Comparison of ENCODE assay signal across 17 cellular contexts in genomic region chr3:112637700-112638099, GRCh38. TPM values are rescaled to one million over a fixed set of nuclear protein-coding genes. Genes with fewer than 3 reads are reported as not detected.
DNase-seq lines count a peak whose midpoint lies in the region; ATAC-seq and TF ChIP-seq lines count a peak whose summit lies in the region.
"Had no signal": no experiment of that assay in that cellular context is flagged by ENCODE, and none has a peak within 500 bp of the region (broad histone marks: within the 10 kb centered on the region; RNA-seq: fewer than 3 reads in every experiment).

No MANE protein-coding gene starts in this region.

- peak overlapping the region; percentile 88 for H3K27ac Mint-ChIP-seq in HFFc6
- H3K27ac Mint-ChIP-seq: activated T-cell treated with anti-CD3 and anti-CD28 coated beads, Interleukin-2, amount 50 U/mL, for 72 hours had no signal

- H3K27me3 Mint-ChIP-seq in HFFc6 (ENCODE audit: insufficient read depth), result no peaks in the 10 kb centered on the region; the same call in 1 of the 2 replicates

- H3K9me3 Mint-ChIP-seq in HFFc6, result peaks cover 3% of the 10 kb centered on the region; the same call in 1 of the 2 replicates
- H3K9me3 Mint-ChIP-seq: activated T-cell treated with anti-CD3 and anti-CD28 coated beads, Interleukin-2, amount 50 U/mL, for 72 hours; CD14-positive monocyte had no signal

- intact Hi-C loops in colonic mucosa (cut with DNase I), result no loop called here

- H3K27me3 ChIP-seq in colonic mucosa, result no peaks in the 10 kb centered on the region
- no peaks in the 10 kb centered on the region for H3K27me3 ChIP-seq in muscle layer of duodenum (ENCODE audit: low read depth, low read length)
- no peaks in the 10 kb centered on the region for H3K27me3 ChIP-seq in subcutaneous abdominal adipose tissue (ENCODE audit: control insufficient read depth in 5 of 5, insufficient read depth in 4 of 5, low read length in 5 of 5)

- CTCF ChIA-PET in RWPE1 (lab: Yijun Ruan, JAX), result interaction anchor here (0.5 to 1.3 kb wide), 2 partner anchors 174 to 177 kb away, joined by 3 to 5 read pairs; no protein-coding TSS in a partner anchor

- H3K27ac ChIP-seq in colonic mucosa (peak overlapping the region; percentile 55), muscle layer of duodenum (ENCODE audit: low read length) (peak overlapping the region; percentile 89), subcutaneous abdominal adipose tissue (ENCODE audit: low read depth, low read length) (peak overlapping the region; percentile 97), RWPE1 (no peak overlapping the region)

- H3K4me3 Mint-ChIP-seq in HFFc6, result no peak overlapping the region
- H3K4me3 Mint-ChIP-seq: activated T-cell treated with anti-CD3 and anti-CD28 coated beads, Interleukin-2, amount 50 U/mL, for 72 hours; CD14-positive monocyte had no signal

- no peaks in the 10 kb centered on the region; the same call in 1 of the 2 replicates for H3K4me1 Mint-ChIP-seq in HFFc6 (ENCODE audit: low read depth)

- no peak for TF ChIP-seq CTCF in HFFc6 (IDR thresholded peaks at IDR 0.05)
- TF ChIP-seq CTCF in colonic mucosa (IDR thresholded peaks at IDR 0.05), result no peak
- no peak for TF ChIP-seq CTCF in RWPE1 (conservative IDR thresholded peaks at IDR 0.05; ENCODE audit: low read depth)

- peaks cover 23% of the 10 kb centered on the region; the same call in 1 of the 2 replicates for H3K36me3 Mint-ChIP-seq in HFFc6 (ENCODE audit: low read depth)
- H3K36me3 Mint-ChIP-seq: CD14-positive monocyte had no signal

- POLR2A ChIA-PET in RWPE1 (lab: Yijun Ruan, JAX; ENCODE audit: low non-redundant PET), result no interaction called here

- no peak for ATAC-seq in GM19328 (IDR thresholded peaks at IDR 0.05; ENCODE audit: unreplicated experiment)
- ATAC-seq: activated T-cell treated with anti-CD3 and anti-CD28 coated beads, Interleukin-2, amount 50 U/mL, for 72 hours; GM12878; Panc1 had no signal

- H3K9ac ChIP-seq in colonic mucosa (ENCODE audit: low read depth in 2 of 2, low read length in 2 of 2) (no peak overlapping the region), subcutaneous abdominal adipose tissue (ENCODE audit: low read length in 5 of 5) (peak overlapping the region; percentile 63 to 86 (median 78))

- H3K36me3 ChIP-seq in colonic mucosa (no peaks in the 10 kb centered on the region), muscle layer of duodenum (ENCODE audit: control insufficient read depth in 1 of 2, insufficient read depth in 2 of 2, low read length in 2 of 2) (peaks cover 0 to 7% of the 10 kb centered on the region in 2 donors), subcutaneous abdominal adipose tissue (ENCODE audit: control insufficient read depth in 5 of 5, insufficient read depth in 5 of 5, low read length in 5 of 5) (peaks cover 0 to 3% (median 0%) of the 10 kb centered on the region in 5 donors)

- H3K9me3 ChIP-seq in colonic mucosa, result no peaks in the 10 kb centered on the region
- H3K9me3 ChIP-seq in muscle layer of duodenum (ENCODE audit: control insufficient read depth in 1 of 2, low read length in 2 of 2), result no peaks in the 10 kb centered on the region
- H3K9me3 ChIP-seq in subcutaneous abdominal adipose tissue (ENCODE audit: control insufficient read depth in 5 of 5, low read length in 5 of 5), result no peaks in the 10 kb centered on the region

- H3K4me3 ChIP-seq in colonic mucosa (no peak overlapping the region), muscle layer of duodenum (ENCODE audit: low read depth in 1 of 2, low read length in 2 of 2) (peak overlapping the region; percentile 64 to 67), subcutaneous abdominal adipose tissue (ENCODE audit: low read depth in 1 of 5, low read length in 5 of 5) (peak overlapping the region; percentile 68 to 92 (median 82))
- H3K4me3 ChIP-seq: GM12878 had no signal

- H3K4me1 ChIP-seq in colonic mucosa (peaks cover under 1% of the 10 kb centered on the region), muscle layer of duodenum (ENCODE audit: control insufficient read depth in 1 of 2, insufficient read depth in 2 of 2, low read length in 2 of 2) (peaks cover 0 to 23% of the 10 kb centered on the region in 2 donors), subcutaneous abdominal adipose tissue (ENCODE audit: control insufficient read depth in 5 of 5, insufficient read depth in 5 of 5, low read length in 5 of 5) (peaks cover 16 to 89% (median 82%) of the 10 kb centered on the region in 5 donors)

- DNase-seq in HFFc6, result no peak
- DNase-seq in colonic mucosa, result no peak
- DNase-seq in glomerular visceral epithelial cell (ENCODE audit: extremely low spot score), result no peak
- no peak for DNase-seq in RWPE1 (ENCODE audit: low spot score)
- no peak for DNase-seq in RKO (ENCODE audit: low spot score)
- DNase-seq: activated CD4-positive, CD25-positive, alpha-beta regulatory T cell treated with anti-CD3 and anti-CD28 coated beads, Interleukin-2, amount 50 U/mL, for 72 hours; activated T-cell treated with anti-CD3 and anti-CD28 coated beads, Interleukin-2, amount 50 U/mL, for 72 hours; EL; kidney glomerular epithelial cell; NCI-H1092 treated with DMSO at 0.1 percent for 48 hours; NCI-H510A treated with DMSO at 0.1 percent for 48 hours had no signal

RNA-seq across cellular contexts. Expression of gene CCDC80, which starts 3.2 kb away (rescaled TPM):
- 100 to 1,000 TPM; 326 to 388 (median 358) TPM for total RNA-seq in HFFc6 (2021; fragmentation: NEBNext Ultra II Directional; extraction: Animal tissue kit (Norgen Biotek cat#: 25700))
- 10 to 100 TPM in 1 of 2 donors, 1 to 10 TPM in 1; 7.1 to 36.6 TPM for total RNA-seq in colonic mucosa
- total RNA-seq: activated T-cell treated with anti-CD3 and anti-CD28 coated beads, Interleukin-2, amount 50 U/mL, for 72 hours had no signal

Comparison
In these comparisons a context has a peak if more than half of its experiments do, and no peak if none do; other contexts are left out.
1. H3K9ac ChIP-seq: peak in subcutaneous abdominal adipose tissue (5 of 5); none in colonic mucosa (0 of 2).
2. RNA of gene CCDC80, which starts 3.2 kb away (total RNA-seq): 326 to 388 TPM in HFFc6; 7.1 to 36.6 TPM in colonic mucosa; every median in the first group is over 4 times any median in the second.